Comparison of ENCODE assay signal across 8 cellular contexts in genomic region chr6:44263357-44264100, GRCh38. TPM values are rescaled to one million over a fixed set of nuclear protein-coding genes. Genes with fewer than 3 reads are reported as not detected.
DNase-seq lines count a peak whose midpoint lies in the region; ATAC-seq and TF ChIP-seq lines count a peak whose summit lies in the region.

No MANE protein-coding gene starts in this region.

- H3K79me2 ChIP-seq in DND-41 (ENCODE audit: insufficient read depth, low read length) = peaks cover 23% of the 10 kb centered on the region

- no peaks in the 10 kb centered on the region for H3K9me3 Mint-ChIP-seq in type B pancreatic cell

- H3K36me3 ChIP-seq in DND-41 (ENCODE audit: insufficient read depth, low read length) (peaks cover 38% of the 10 kb centered on the region), right lobe of liver (peaks cover 0 to 9% (median 0%) of the 10 kb centered on the region in 4 donors)

- DNase-seq in DND-41 (no peak), HuH-7 (ENCODE audit: low spot score) (peak; percentile 63), astrocyte of the cerebellum (ENCODE audit: low read depth) (no peak), right lobe of liver (peak; percentile 47 to 72 (median 60)), type B pancreatic cell (ENCODE audit: extremely low spot score, unreplicated experiment) (no peak), NCI-H1694 (lab: John Stamatoyannopoulos, UW) (no peak), caudate nucleus (lab: John Stamatoyannopoulos, UW) (no peak), putamen (ENCODE audit: low spot score) (no peak)

- H3K4me1 ChIP-seq in DND-41 (ENCODE audit: insufficient read depth, low read length) (peaks cover 33% of the 10 kb centered on the region), right lobe of liver (peaks cover 0 to 16% (median 7%) of the 10 kb centered on the region in 4 donors)

- TF ChIP-seq POLR2A in right lobe of liver (IDR thresholded peaks at IDR 0.05) = peak; percentile 46

- no peaks in the 10 kb centered on the region for H3K27me3 ChIP-seq in DND-41 (ENCODE audit: insufficient read depth, low read length, poor library complexity)
- H3K27me3 ChIP-seq in right lobe of liver = no peaks in the 10 kb centered on the region

- no peaks in the 10 kb centered on the region for H3K36me3 Mint-ChIP-seq in type B pancreatic cell

- TF ChIP-seq CTCF in DND-41 (IDR thresholded peaks at IDR 0.05; ENCODE audit: borderline replicate concordance, extremely low read depth, low read length, poor library complexity, severe bottlenecking) = no peak
- no peak for TF ChIP-seq CTCF in astrocyte of the cerebellum (IDR thresholded peaks at IDR 0.05; ENCODE audit: low read depth, low read length, missing control alignments)
- no peak for TF ChIP-seq CTCF in right lobe of liver (IDR thresholded peaks at IDR 0.05)
- TF ChIP-seq CTCF in type B pancreatic cell (conservative IDR thresholded peaks at IDR 0.05) = no peak

- peak overlapping the region; percentile 64 for H3K9ac ChIP-seq in DND-41 (ENCODE audit: low read depth, low read length)

- in situ Hi-C loops in astrocyte of the cerebellum (cut with HindIII; ENCODE audit: low sequenced_read_pairs) = no loop called here

- H3K27me3 Mint-ChIP-seq in type B pancreatic cell = peaks cover 11% of the 10 kb centered on the region

- H3K27ac ChIP-seq in DND-41 (ENCODE audit: low read length) (peak overlapping the region; percentile 49; the same call in 1 of the 2 replicates), right lobe of liver (peak overlapping the region in 2 of 3 donors; percentile 58 to 88), caudate nucleus (ENCODE audit: low read depth, low read length) (no peak overlapping the region)

- peak overlapping the region; percentile 93 for H3K4me3 Mint-ChIP-seq in type B pancreatic cell

- no peaks in the 10 kb centered on the region for H3K9me3 ChIP-seq in DND-41 (ENCODE audit: insufficient read depth, low read length, severe bottlenecking)
- no peaks in the 10 kb centered on the region for H3K9me3 ChIP-seq in right lobe of liver

- H3K4me2 ChIP-seq in DND-41 (ENCODE audit: insufficient read depth, low read length) = peak overlapping the region; percentile 78

- intact Hi-C loops in right lobe of liver (cut with DNase I) = no loop called here

- H2AFZ ChIP-seq in DND-41 (ENCODE audit: low read depth, low read length) = no peak overlapping the region

- peaks cover 28% of the 10 kb centered on the region for H3K4me1 Mint-ChIP-seq in type B pancreatic cell (ENCODE audit: unreplicated experiment)

- H4K20me1 ChIP-seq in DND-41 (ENCODE audit: insufficient read depth, low read length) = peaks cover 19% of the 10 kb centered on the region

- H3K27ac Mint-ChIP-seq in type B pancreatic cell = peak overlapping the region; percentile 74

- WGBS in right lobe of liver (ENCODE audit: insufficient coverage, low coverage, low lambda C conversion rate, missing lambda C conversion rate) = 21% methylated on average over 5 of the region's 9 CpGs

- no peak for ATAC-seq in DND-41 (ENCODE audit: insufficient read depth, low read depth)
- peak; percentile 5 to 61 (median 30) for ATAC-seq in right lobe of liver

- H3K4me3 ChIP-seq in DND-41 (ENCODE audit: low read depth in 1 of 2, low read length in 2 of 2) = peak overlapping the region in 1 of 2 experiments; percentile 79; a peak in 2 of 4 replicates
- peak overlapping the region; percentile 68 for H3K4me3 ChIP-seq in astrocyte of the cerebellum (ENCODE audit: low read depth, low read length)
- peak overlapping the region; percentile 67 to 97 (median 86) for H3K4me3 ChIP-seq in right lobe of liver

RNA-seq across cellular contexts. Expression of gene NFKBIE, which starts 1.8 kb away (rescaled TPM):
- total RNA-seq in right lobe of liver (10 to 100 TPM in 3 of 6 experiments, 1 to 10 TPM in 3; 2.5 to 30.2 (median 10.8) TPM), type B pancreatic cell (ENCODE audit: low replicate concordance) (9.2 and 10.7 TPM in 2 replicates)

RNA-seq across cellular contexts. Expression of gene SLC35B2, which starts 6.2 kb away (rescaled TPM):
- total RNA-seq in right lobe of liver (10 to 100 TPM; 15.1 to 29.0 (median 20.9) TPM), type B pancreatic cell (ENCODE audit: low replicate concordance) (39.6 and 46.1 TPM in 2 replicates)

RNA-seq across cellular contexts. Expression of gene TMEM151B, which starts 6.7 kb away (rescaled TPM):
- total RNA-seq in right lobe of liver (not detected), type B pancreatic cell (ENCODE audit: low replicate concordance) (0.52 and 3.2 TPM in 2 replicates)

RNA-seq across cellular contexts. Expression of gene HSP90AB1, which starts 16.6 kb away (rescaled TPM):
- total RNA-seq in right lobe of liver (100 to 1,000 TPM; 183 to 566 (median 345) TPM), type B pancreatic cell (ENCODE audit: low replicate concordance) (880 and 1,082 TPM in 2 replicates)

RNA-seq across cellular contexts. Expression of gene SLC29A1, which starts 40.1 kb away (rescaled TPM):
- 10 to 100 TPM; 27.4 to 51.3 (median 31.4) TPM for total RNA-seq in right lobe of liver
- total RNA-seq in type B pancreatic cell (ENCODE audit: low replicate concordance) = 33.6 and 50.9 TPM in 2 replicates

Comparison
In these comparisons a context has a peak if more than half of its experiments do, and no peak if none do; other contexts are left out.
1. DNase-seq: peak in HuH-7 (single experiment) and right lobe of liver (3 of 3); none in DND-41 (single experiment), astrocyte of the cerebellum (single experiment), type B pancreatic cell (single experiment), NCI-H1694 (single experiment), caudate nucleus (0 of 61) and putamen (single experiment).